In the genomic region with DNA sequence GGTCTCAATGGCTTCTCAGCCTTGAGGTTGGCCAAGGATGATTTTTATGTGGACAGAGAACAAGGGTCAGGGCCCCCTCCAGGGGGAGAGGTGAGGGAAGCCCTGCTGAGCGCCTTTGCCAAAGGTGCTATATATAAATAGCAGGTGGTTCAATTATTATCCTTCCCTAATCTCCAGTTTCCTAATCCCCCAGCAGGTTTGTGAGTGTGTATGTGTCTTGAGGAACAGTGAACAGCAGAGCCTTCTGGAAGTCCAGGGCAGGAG, we compare ENCODE assay signal across 15 cellular contexts.
"Had no signal": no experiment of that assay in that cellular context is flagged by ENCODE, and none has a peak within 500 bp of the region (broad histone marks: within the 10 kb centered on the region; RNA-seq: fewer than 3 reads in every experiment).

No MANE protein-coding gene starts in this region.

- H3K4me3 ChIP-seq: esophagus squamous epithelium, pancreas, stomach, thyroid gland had no signal

- H3K27ac Mint-ChIP-seq: activated naive CD4-positive, alpha-beta T cell treated with anti-CD3 and anti-CD28 coated beads, Interleukin-2, amount 50 U/mL, for 72 hours; natural killer cell had no signal

- H3K27me3 ChIP-seq: pancreas, thyroid gland had no signal

- H3K9me3 Mint-ChIP-seq: activated naive CD4-positive, alpha-beta T cell treated with anti-CD3 and anti-CD28 coated beads, Interleukin-2, amount 50 U/mL, for 72 hours; activated T-cell treated with anti-CD3 and anti-CD28 coated beads, Interleukin-2, amount 50 U/mL, for 4 hours; natural killer cell had no signal

- H3K4me3 Mint-ChIP-seq: activated T-cell treated with anti-CD3 and anti-CD28 coated beads, Interleukin-2, amount 50 U/mL, for 4 hours; natural killer cell had no signal

- H3K4me1 Mint-ChIP-seq: natural killer cell had no signal

- H3K36me3 Mint-ChIP-seq: activated naive CD4-positive, alpha-beta T cell treated with anti-CD3 and anti-CD28 coated beads, Interleukin-2, amount 50 U/mL, for 72 hours; natural killer cell had no signal

- H3K36me3 ChIP-seq: esophagus squamous epithelium, pancreas, stomach, thyroid gland had no signal

- DNase-seq: activated CD4-positive, alpha-beta T cell treated with anti-CD3 and anti-CD28 coated beads, Interleukin-2, amount 50 U/mL, for 4 hours; activated CD4-positive, CD25-positive, alpha-beta regulatory T cell treated with anti-CD3 and anti-CD28 coated beads, Interleukin-2, amount 50 U/mL, for 72 hours; activated effector memory CD4-positive, alpha-beta T cell treated with anti-CD3 and anti-CD28 coated beads, Interleukin-2, amount 50 U/mL, for 16 hours; activated T-cell treated with anti-CD3 and anti-CD28 coated beads, Interleukin-2, amount 50 U/mL, for 4 hours; amniotic stem cell; esophagus squamous epithelium; foreskin fibroblast; left colon; natural killer cell; pancreas; stimulated activated CD4-positive, alpha-beta T cell treated with anti-CD3 and anti-CD28 coated beads, Interleukin-15, amount 100 ng/mL, for 24 hours; stimulated activated CD4-positive, alpha-beta T cell treated with anti-CD3 and anti-CD28 coated beads, Interleukin-4, amount 100 ng/mL, for 24 hours; stomach; thyroid gland had no signal

- H3K27ac ChIP-seq: esophagus squamous epithelium, pancreas, stomach, thyroid gland had no signal

- H3K9me3 ChIP-seq: esophagus squamous epithelium, pancreas, stomach, thyroid gland had no signal
